1 cellular context compared by ENCODE assay signal in genomic region chr19:35337081-35337983, GRCh38.
TF ChIP-seq lines count a peak whose summit lies in the region.

No MANE protein-coding gene starts in this region.

TF ChIP-seq in HepG2, 621 proteins besides CTCF, POLR2A, EP300 and RAD21:
- TF ChIP-seq AKAP8 (CRISPR knock-in tag; IDR thresholded peaks at IDR 0.05) (no peak), GRHL1 (CRISPR knock-in tag; conservative IDR thresholded peaks at IDR 0.05) (no peak), HNRNPLL (IDR thresholded peaks at IDR 0.05; ENCODE audit: low read depth, low read length, poor library complexity, severe bottlenecking) (no peak), KAT7 (CRISPR knock-in tag; IDR thresholded peaks at IDR 0.05; ENCODE audit: borderline replicate concordance) (no peak), ZNF160 (CRISPR knock-in tag; IDR thresholded peaks at IDR 0.05) (no peak), FOXK2 (IDR thresholded peaks at IDR 0.05) (no peak), ZNF343 (CRISPR knock-in tag; IDR thresholded peaks at IDR 0.05) (no peak), ZNF660 (CRISPR knock-in tag; IDR thresholded peaks at IDR 0.05; ENCODE audit: borderline replicate concordance, low read depth) (no peak)
